In genomic region chr14:50964683-50965390, GRCh38 we compare ENCODE assay signal across 10 cellular contexts. TPM values are rescaled to one million over a fixed set of nuclear protein-coding genes. Genes with fewer than 3 reads are reported as not detected.
DNase-seq lines count a peak whose midpoint lies in the region; ATAC-seq and TF ChIP-seq lines count a peak whose summit lies in the region.
"Had no signal": no experiment of that assay in that cellular context is flagged by ENCODE, and none has a peak within 500 bp of the region (broad histone marks: within the 10 kb centered on the region; RNA-seq: fewer than 3 reads in every experiment).

No MANE protein-coding gene starts in this region.

- no peaks in the 10 kb centered on the region for H3K36me3 Mint-ChIP-seq in osteocyte (ENCODE audit: unreplicated experiment)
- H3K36me3 Mint-ChIP-seq: activated naive CD4-positive, alpha-beta T cell treated with anti-CD3 and anti-CD28 coated beads, Interleukin-2, amount 50 U/mL, for 24 hours had no signal

- peaks cover 70% of the 10 kb centered on the region for H3K4me1 Mint-ChIP-seq in osteocyte (ENCODE audit: unreplicated experiment)
- H3K4me1 Mint-ChIP-seq: activated naive CD4-positive, alpha-beta T cell treated with anti-CD3 and anti-CD28 coated beads, Interleukin-2, amount 50 U/mL, for 24 hours had no signal

- peak overlapping the region; percentile 38 for H3K4me3 Mint-ChIP-seq in osteocyte (ENCODE audit: unreplicated experiment)
- H3K4me3 Mint-ChIP-seq: activated naive CD4-positive, alpha-beta T cell treated with anti-CD3 and anti-CD28 coated beads, Interleukin-2, amount 50 U/mL, for 24 hours had no signal

- TF ChIP-seq CTCF in AG10803 (conservative IDR thresholded peaks at IDR 0.05; ENCODE audit: low read length) (no peak), osteocyte (IDR thresholded peaks at IDR 0.05) (no peak)

- peak overlapping the region; percentile 88 for H3K27ac Mint-ChIP-seq in osteocyte (ENCODE audit: unreplicated experiment)
- H3K27ac Mint-ChIP-seq: activated naive CD4-positive, alpha-beta T cell treated with anti-CD3 and anti-CD28 coated beads, Interleukin-2, amount 50 U/mL, for 24 hours had no signal

- H3K4me3 ChIP-seq in AG10803 (ENCODE audit: low read length): no peak overlapping the region

- ATAC-seq in GM21447 (IDR thresholded peaks at IDR 0.05; ENCODE audit: unreplicated experiment) (no peak), GM21825 (IDR thresholded peaks at IDR 0.05; ENCODE audit: unreplicated experiment) (no peak), HG02571 (IDR thresholded peaks at IDR 0.05; ENCODE audit: unreplicated experiment) (no peak)

- no peaks in the 10 kb centered on the region for H3K27me3 Mint-ChIP-seq in osteocyte (ENCODE audit: unreplicated experiment)

- H3K9me3 Mint-ChIP-seq in osteocyte (ENCODE audit: unreplicated experiment): no peaks in the 10 kb centered on the region
- H3K9me3 Mint-ChIP-seq: activated naive CD4-positive, alpha-beta T cell treated with anti-CD3 and anti-CD28 coated beads, Interleukin-2, amount 50 U/mL, for 24 hours had no signal

- DNase-seq in AG10803 (ENCODE audit: low read depth) (peak; percentile 93), NCI-H2171 (lab: John Stamatoyannopoulos, UW) (peak; percentile 38), epidermal melanocyte (ENCODE audit: insufficient read length, low spot score) (peak; percentile 46), osteocyte (ENCODE audit: extremely low spot score, unreplicated experiment) (peak; percentile 89)
- DNase-seq in activated CD4-positive, alpha-beta T cell treated with anti-CD3 and anti-CD28 coated beads for 1 hour: no peak

RNA-seq across cellular contexts. Expression of gene PYGL, which starts 20.6 kb away (rescaled TPM):
- 36.1 and 37.3 TPM in 2 replicates for total RNA-seq in osteocyte
- total RNA-seq: T-helper 1 cell treated with Interleukin-12 subunit alpha and Interleukin-12 subunit beta and Interleukin-4 antibody, amounts not matched to agents 30 ng/mL and 1 ng/mL, for 36 hours had no signal
